In genomic region chrX:15475486-15475885, GRCh38 we compare ENCODE assay signal across 23 cellular contexts. TPM values are rescaled to one million over a fixed set of nuclear protein-coding genes. Genes with fewer than 3 reads are reported as not detected.
DNase-seq lines count a peak whose midpoint lies in the region; ATAC-seq and TF ChIP-seq lines count a peak whose summit lies in the region.
"Had no signal": no experiment of that assay in that cellular context is flagged by ENCODE, and none has a peak within 500 bp of the region (broad histone marks: within the 10 kb centered on the region; RNA-seq: fewer than 3 reads in every experiment).

No MANE protein-coding gene starts in this region.

- H3K27ac Mint-ChIP-seq in H9 = peak overlapping the region; percentile 79 to 96 (median 89); a peak in 6 of 7 replicates
- H3K27ac Mint-ChIP-seq in CD8-positive, alpha-beta T cell = no peak overlapping the region
- H3K27ac Mint-ChIP-seq: activated B cell treated with CpG ODN at 0.5 μM for 24 hours; activated CD8-positive, alpha-beta T cell treated with anti-CD3 and anti-CD28 coated beads for 36 hours; T-helper 2 cell treated with Interferon-gamma antibody and Interleukin-4, amounts not matched to agents 5 μg/mL and 100 μg/mL, for 36 hours had no signal

- DNase-seq in H9 (no peak), RWPE2 (ENCODE audit: low spot score) (no peak), smooth muscle cell (lab: John Stamatoyannopoulos, UW; ENCODE audit: unreplicated experiment) (no peak), NCI-H69 (lab: John Stamatoyannopoulos, UW) (no peak)
- no peak for DNase-seq in CD8-positive, alpha-beta T cell
- DNase-seq: activated B cell treated with CpG ODN at 0.5 μM for 24 hours; activated CD8-positive, alpha-beta T cell treated with anti-CD3 and anti-CD28 coated beads for 36 hours; activated naive CD4-positive, alpha-beta T cell treated with Interleukin-2 at 50 U/mL for 16 hours; activated T-cell treated with anti-CD3 and anti-CD28 coated beads, Interleukin-2, amount 50 U/mL, for 1 hour; aorta; COR-L47; EL; foreskin melanocyte; Kasumi-1; mucosa of descending colon; NCI-H1105 treated with DMSO at 0.1 percent for 48 hours; NCI-H526; stimulated activated CD4-positive, alpha-beta T cell treated with anti-CD3 and anti-CD28 coated beads, Interleukin-12 subunit alpha, Interleukin-12 subunit beta, amount 100 ng/mL, for 4 hours had no signal

- no peak overlapping the region for H2BK20ac ChIP-seq in H9 (ENCODE audit: low read depth, low read length, poor library complexity, severe bottlenecking)

- H3K56ac ChIP-seq in H9 (ENCODE audit: insufficient read length, low read depth, low read length) = no peak overlapping the region

- H2BK120ac ChIP-seq in H9 (ENCODE audit: low read depth, low read length, poor library complexity, severe bottlenecking) = no peak overlapping the region

- no peak overlapping the region for H4K8ac ChIP-seq in H9 (replicated peaks; ENCODE audit: insufficient read length, low read depth, low read length)

- H4K5ac ChIP-seq in H9 (ENCODE audit: insufficient read length, low read depth, low read length) = no peak overlapping the region

- H4K20me1 ChIP-seq in H9 (ENCODE audit: control insufficient read depth, insufficient read depth, insufficient read length) (no peaks in the 10 kb centered on the region), smooth muscle cell (ENCODE audit: low read depth) (no peaks in the 10 kb centered on the region)

- H3K9ac ChIP-seq in H9 (ENCODE audit: extremely low read depth, insufficient read length, low read length) (no peak overlapping the region), smooth muscle cell (ENCODE audit: low read depth) (peak overlapping the region; percentile 40)

- no peaks in the 10 kb centered on the region for H3K27me3 ChIP-seq in H9 (ENCODE audit: insufficient read depth, low read length)
- H3K27me3 ChIP-seq in RWPE2 (ENCODE audit: insufficient read depth, poor library complexity, severe bottlenecking) = no peaks in the 10 kb centered on the region
- no peaks in the 10 kb centered on the region for H3K27me3 ChIP-seq in esophagus (ENCODE audit: control insufficient read depth in 1 of 2, insufficient read depth in 2 of 2, low read length in 2 of 2)
- no peaks in the 10 kb centered on the region for H3K27me3 ChIP-seq in smooth muscle cell (ENCODE audit: low read depth)
- H3K27me3 ChIP-seq in CD8-positive, alpha-beta T cell (ENCODE audit: insufficient read depth, low read length) = no peaks in the 10 kb centered on the region

- peaks cover 7 to 11% (median 9%) of the 10 kb centered on the region in 3 experiments for H3K36me3 Mint-ChIP-seq in H9 (ENCODE audit: insufficient read depth in 1 of 3, low read depth in 3 of 3)
- H3K36me3 Mint-ChIP-seq in CD8-positive, alpha-beta T cell = no peaks in the 10 kb centered on the region

- H3K23me2 ChIP-seq in H9 (ENCODE audit: insufficient read length, low read depth, low read length, poor library complexity, severe bottlenecking) = no peaks in the 10 kb centered on the region

- H3K27ac ChIP-seq in H9 (ENCODE audit: insufficient read length, low read depth, low read length) (peak overlapping the region; percentile 62), RWPE2 (ENCODE audit: poor library complexity, severe bottlenecking) (peak overlapping the region; percentile 30), esophagus (ENCODE audit: low read depth in 2 of 2, low read length in 1 of 2) (peak overlapping the region; percentile 53 to 59), smooth muscle cell (ENCODE audit: low read depth) (peak overlapping the region; percentile 78)
- H3K27ac ChIP-seq in CD8-positive, alpha-beta T cell (ENCODE audit: low read depth, low read length) = no peak overlapping the region
- H3K27ac ChIP-seq: SK-N-MC had no signal

- H2BK5ac ChIP-seq in H9 (ENCODE audit: insufficient read length, low read length) = no peak overlapping the region

- no peak overlapping the region for H3K4me3 ChIP-seq in RWPE2 (ENCODE audit: severe bottlenecking)
- H3K4me3 ChIP-seq in esophagus (ENCODE audit: low read depth in 1 of 2, low read length in 2 of 2) = no peak overlapping the region
- H3K4me3 ChIP-seq in smooth muscle cell = no peak overlapping the region
- H3K4me3 ChIP-seq in CD8-positive, alpha-beta T cell (ENCODE audit: low read depth, low read length) = no peak overlapping the region
- H3K4me3 ChIP-seq: mucosa of descending colon, SK-N-MC had no signal

- peaks cover 7% of the 10 kb centered on the region; the same call in 1 of the 2 replicates for H3K4me1 ChIP-seq in H9 (ENCODE audit: insufficient read depth, low read length)
- H3K4me1 ChIP-seq in RWPE2 (ENCODE audit: insufficient read depth, poor library complexity, severe bottlenecking) = peaks cover 12% of the 10 kb centered on the region
- no peaks in the 10 kb centered on the region for H3K4me1 ChIP-seq in esophagus (ENCODE audit: control insufficient read depth in 2 of 2, insufficient read depth in 2 of 2, low read length in 1 of 2)
- peaks cover 7% of the 10 kb centered on the region for H3K4me1 ChIP-seq in smooth muscle cell (ENCODE audit: low read depth)
- no peaks in the 10 kb centered on the region for H3K4me1 ChIP-seq in CD8-positive, alpha-beta T cell (ENCODE audit: insufficient read depth, low read length)

- H2AFZ ChIP-seq in H9 (ENCODE audit: low read length) (no peak overlapping the region), smooth muscle cell (ENCODE audit: low read depth) (peak overlapping the region; percentile 55)

- no peaks in the 10 kb centered on the region for H3K27me3 Mint-ChIP-seq in H9 (ENCODE audit: low read depth)
- peaks cover 9% of the 10 kb centered on the region for H3K27me3 Mint-ChIP-seq in CD8-positive, alpha-beta T cell (ENCODE audit: low read depth)
- H3K27me3 Mint-ChIP-seq: activated B cell treated with CpG ODN at 0.5 μM for 24 hours had no signal

- CTCF ChIA-PET in CD8-positive, alpha-beta T cell (lab: Charles Lee) = no interaction called here

- H3K9me3 Mint-ChIP-seq in H9 = peaks cover 0 to 5% of the 10 kb centered on the region in 2 experiments; a peak in 2 of 5 replicates
- no peaks in the 10 kb centered on the region for H3K9me3 Mint-ChIP-seq in CD8-positive, alpha-beta T cell
- H3K9me3 Mint-ChIP-seq: activated B cell treated with CpG ODN at 0.5 μM for 24 hours; activated CD8-positive, alpha-beta T cell treated with anti-CD3 and anti-CD28 coated beads for 36 hours; T-helper 2 cell treated with Interferon-gamma antibody and Interleukin-4, amounts not matched to agents 5 μg/mL and 100 μg/mL, for 36 hours had no signal

- no peak overlapping the region for H3K14ac ChIP-seq in H9 (ENCODE audit: insufficient read depth, low read length)

- no peak overlapping the region for H2AK5ac ChIP-seq in H9 (ENCODE audit: insufficient read length, low read length)

- peaks cover 22 to 23% of the 10 kb centered on the region in 2 experiments for H3K4me1 Mint-ChIP-seq in H9
- H3K4me1 Mint-ChIP-seq in CD8-positive, alpha-beta T cell (ENCODE audit: low read depth) = no peaks in the 10 kb centered on the region
- H3K4me1 Mint-ChIP-seq: activated B cell treated with CpG ODN at 0.5 μM for 24 hours had no signal

- no peak overlapping the region for H3K18ac ChIP-seq in H9 (ENCODE audit: insufficient read length, low read depth, low read length)

- intact Hi-C loops in CD8-positive, alpha-beta T cell (cut with DNase I, micrococcal nuclease) = loop anchor here in 1 of 2 experiments (10.0 kb wide), 1 partner anchor 89 kb away; no protein-coding TSS in a partner anchor

- no peaks in the 10 kb centered on the region for H3K79me2 ChIP-seq in H9 (ENCODE audit: insufficient read depth, low read length)
- H3K79me2 ChIP-seq in smooth muscle cell (ENCODE audit: low read depth) = no peaks in the 10 kb centered on the region

- no peaks in the 10 kb centered on the region for H3K9me3 ChIP-seq in H9 (ENCODE audit: control insufficient read depth, low read depth, low read length)
- no peaks in the 10 kb centered on the region for H3K9me3 ChIP-seq in RWPE2 (ENCODE audit: severe bottlenecking)
- no peaks in the 10 kb centered on the region for H3K9me3 ChIP-seq in esophagus (ENCODE audit: control insufficient read depth in 2 of 2, insufficient read depth in 1 of 2, low read depth in 1 of 2, low read length in 1 of 2)
- H3K9me3 ChIP-seq in smooth muscle cell (replicated peaks; ENCODE audit: low read depth) = no peaks in the 10 kb centered on the region
- H3K9me3 ChIP-seq in CD8-positive, alpha-beta T cell (ENCODE audit: low read length) = no peaks in the 10 kb centered on the region
- H3K9me3 ChIP-seq: mucosa of descending colon had no signal

- H3K4ac ChIP-seq in H9 (ENCODE audit: low read depth, low read length) = no peak overlapping the region

- H3K23ac ChIP-seq in H9 (ENCODE audit: insufficient read length, low read depth, low read length) = no peak overlapping the region

- H3F3A ChIP-seq in smooth muscle cell (ENCODE audit: low read depth) = no peaks in the 10 kb centered on the region

- no peaks in the 10 kb centered on the region for H3K36me3 ChIP-seq in RWPE2 (ENCODE audit: low read depth)
- H3K36me3 ChIP-seq in esophagus (ENCODE audit: control insufficient read depth in 2 of 2, insufficient read depth in 2 of 2, low read length in 1 of 2) = no peaks in the 10 kb centered on the region
- H3K36me3 ChIP-seq in smooth muscle cell (ENCODE audit: low read depth) = no peaks in the 10 kb centered on the region
- no peaks in the 10 kb centered on the region for H3K36me3 ChIP-seq in CD8-positive, alpha-beta T cell (ENCODE audit: insufficient read depth, low read length)

- POLR2A ChIA-PET in CD8-positive, alpha-beta T cell (lab: Charles Lee) = no interaction called here

- H2BK15ac ChIP-seq in H9 (ENCODE audit: low read depth, low read length) = no peak overlapping the region

- ATAC-seq in RWPE2 (ENCODE audit: low read depth) (no peak), GM21825 (IDR thresholded peaks at IDR 0.05; ENCODE audit: unreplicated experiment) (no peak)
- ATAC-seq in CD8-positive, alpha-beta T cell = no peak
- ATAC-seq: activated CD8-positive, alpha-beta T cell treated with anti-CD3 and anti-CD28 coated beads for 36 hours; mucosa of descending colon had no signal

- H3T11ph ChIP-seq in H9 (ENCODE audit: low read length) = no peak overlapping the region

- no CpG with 5 or more reads among the region's 4 CpGs for WGBS in H9 (ENCODE audit: extremely low coverage, insufficient read length, low lambda C conversion rate)
- WGBS in esophagus, 2 donors = 42 to 62% methylated on average over 4 of the region's 4 CpGs
- WGBS in smooth muscle cell (ENCODE audit: low lambda C conversion rate) = 82% methylated on average over 4 of the region's 4 CpGs

- peak overlapping the region; percentile 13 for H3K4me2 ChIP-seq in H9 (ENCODE audit: insufficient read depth, insufficient read length, low read length)
- H3K4me2 ChIP-seq in smooth muscle cell = no peak overlapping the region

- no peak overlapping the region; a peak in 1 of 5 replicates for H3K4me3 Mint-ChIP-seq in H9
- no peak overlapping the region for H3K4me3 Mint-ChIP-seq in CD8-positive, alpha-beta T cell
- H3K4me3 Mint-ChIP-seq: activated B cell treated with CpG ODN at 0.5 μM for 24 hours; activated CD8-positive, alpha-beta T cell treated with anti-CD3 and anti-CD28 coated beads for 36 hours; T-helper 2 cell treated with Interferon-gamma antibody and Interleukin-4, amounts not matched to agents 5 μg/mL and 100 μg/mL, for 36 hours had no signal

- no peak overlapping the region for H2BK12ac ChIP-seq in H9 (ENCODE audit: insufficient read length, low read depth, low read length)

- TF ChIP-seq CTCF in H9 (conservative IDR thresholded peaks at IDR 0.05) (no peak), RWPE2 (IDR thresholded peaks at IDR 0.05; ENCODE audit: poor library complexity, severe bottlenecking) (no peak), smooth muscle cell (IDR thresholded peaks at IDR 0.05; ENCODE audit: borderline replicate concordance, insufficient read depth, poor library complexity, severe bottlenecking) (no peak)
- no peak for TF ChIP-seq CTCF in CD8-positive, alpha-beta T cell (IDR thresholded peaks at IDR 0.05)

- H4K91ac ChIP-seq in H9 (ENCODE audit: insufficient read length, low read depth, low read length) = no peak overlapping the region

- H3K79me1 ChIP-seq in H9 (ENCODE audit: insufficient read depth, low read depth, low read length, poor library complexity, severe bottlenecking) = no peaks in the 10 kb centered on the region

RNA-seq across cellular contexts. Expression of gene PIR, which starts 17.6 kb away (rescaled TPM):
- total RNA-seq in H9 (2021) (25.1 and 29.7 TPM in 2 replicates), smooth muscle cell (5.4 and 9.3 TPM in 2 replicates)
- polyA plus RNA-seq in esophagus (10 to 100 TPM; 17.0 to 38.1 TPM), smooth muscle cell (14.3 and 16.5 TPM in 2 replicates)
- not detected for total RNA-seq in CD8-positive, alpha-beta T cell

RNA-seq across cellular contexts. Expression of gene BMX, which starts 25.1 kb away (rescaled TPM):
- total RNA-seq in H9 (2021) (not detected in 2 replicates), smooth muscle cell (not detected in 2 replicates)
- polyA plus RNA-seq in esophagus (under 1 TPM; 0.22 to 0.33 TPM), smooth muscle cell (not detected in 2 replicates)
- total RNA-seq in CD8-positive, alpha-beta T cell = not detected
- total RNA-seq: activated B cell treated with CpG ODN at 0.5 μM for 24 hours; activated CD8-positive, alpha-beta T cell treated with anti-CD3 and anti-CD28 coated beads for 36 hours; HT-29 had no signal
